In the genomic region with DNA sequence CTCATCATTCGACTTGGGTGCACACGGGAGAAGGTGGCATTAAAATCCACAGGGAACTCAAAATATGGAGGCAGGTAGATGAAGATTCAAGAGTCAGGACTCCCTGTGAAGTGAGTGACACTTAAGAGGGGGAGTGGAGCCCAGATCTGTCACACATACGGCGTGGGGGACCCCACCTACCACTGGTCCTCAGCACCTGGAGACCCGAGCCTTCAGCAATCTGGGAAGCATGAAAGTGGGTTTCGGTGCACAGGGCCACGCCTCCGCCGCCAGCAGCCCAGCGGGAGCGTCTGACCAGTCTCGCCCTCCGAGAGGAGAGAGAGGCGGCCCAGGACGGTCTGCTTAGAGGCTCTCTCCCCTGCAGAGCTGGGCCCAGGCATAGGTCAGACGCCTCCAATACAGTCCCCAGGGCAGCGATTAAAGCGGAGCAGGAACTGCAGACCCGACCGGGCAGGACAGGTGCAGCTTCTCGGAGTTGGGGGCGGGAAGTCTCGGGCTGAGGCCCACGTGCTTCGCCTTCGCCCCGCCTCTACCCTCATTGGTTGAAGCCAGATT, we compare ENCODE assay signal across 8 cellular contexts. TPM values are rescaled to one million over a fixed set of nuclear protein-coding genes. Genes with fewer than 3 reads are reported as not detected.
DNase-seq lines count a peak whose midpoint lies in the region; ATAC-seq, FAIRE-seq and TF ChIP-seq lines count a peak whose summit lies in the region.

No MANE protein-coding gene starts in this region.

- TF ChIP-seq POLR2A in right lobe of liver (IDR thresholded peaks at IDR 0.05) (peak; percentile 5), transverse colon (IDR thresholded peaks at IDR 0.05) (no peak)

- peak overlapping the region; percentile 70 to 75 for H3K4me3 Mint-ChIP-seq in activated T-cell treated with anti-CD3 and anti-CD28 coated beads, Interleukin-2, amount 50 U/mL, for 72 hours
- peak overlapping the region; percentile 81 for H3K4me3 Mint-ChIP-seq in astrocyte (ENCODE audit: unreplicated experiment)

- H3K9ac ChIP-seq in astrocyte (ENCODE audit: low read length) = no peak overlapping the region

- H3K27ac ChIP-seq in astrocyte (ENCODE audit: low read depth, low read length) (no peak overlapping the region), right lobe of liver (no peak overlapping the region), transverse colon (peak overlapping the region; percentile 60 to 80 (median 70))

- H3K36me3 ChIP-seq in astrocyte (ENCODE audit: insufficient read depth, low read length) (no peaks in the 10 kb centered on the region), right lobe of liver (peaks cover 0 to 5% (median 0%) of the 10 kb centered on the region in 4 donors), transverse colon (no peaks in the 10 kb centered on the region)

- WGBS in right lobe of liver (ENCODE audit: insufficient coverage, low coverage, low lambda C conversion rate, missing lambda C conversion rate) = 12% methylated on average over 14 of the region's 27 CpGs
- 18% methylated on average over 13 of the region's 27 CpGs; no CpG with 5 or more reads in 1 of the 2 donors for WGBS in transverse colon (ENCODE audit: low coverage in 1 of 2), 2 donors

- TF ChIP-seq CTCF in astrocyte (IDR thresholded peaks at IDR 0.05; ENCODE audit: insufficient read depth, low read depth, low read length) (no peak), right lobe of liver (IDR thresholded peaks at IDR 0.05) (no peak), transverse colon (IDR thresholded peaks at IDR 0.05) (no peak)

- intact Hi-C loops in right lobe of liver (cut with DNase I) = no loop called here
- intact Hi-C loops in transverse colon (cut with DNase I; ENCODE audit: low total_unique reads) = loop anchor here (2.0 to 10.0 kb wide), 2 partner anchors 56 to 182 kb away; no protein-coding TSS in a partner anchor

- FAIRE-seq in astrocyte (lab: Jason Lieb, UNC) (no peak), RCC 7860 (lab: Jason Lieb, UNC) (no peak)

- no peaks in the 10 kb centered on the region for H3K36me3 Mint-ChIP-seq in activated T-cell treated with anti-CD3 and anti-CD28 coated beads, Interleukin-2, amount 50 U/mL, for 72 hours (ENCODE audit: insufficient read depth in 2 of 2)
- H3K36me3 Mint-ChIP-seq in astrocyte (ENCODE audit: low read depth, unreplicated experiment) = no peaks in the 10 kb centered on the region

- in situ Hi-C loops in transverse colon (cut with MboI; ENCODE audit: low pct_ligation_motif_present in 1 of 4, low pct_unique_long_range_greater_than_20kb in 1 of 4, low sequenced_read_pairs in 3 of 4) = no loop called here

- no peak overlapping the region for H3K27ac Mint-ChIP-seq in activated T-cell treated with anti-CD3 and anti-CD28 coated beads, Interleukin-2, amount 50 U/mL, for 72 hours
- H3K27ac Mint-ChIP-seq in astrocyte (ENCODE audit: unreplicated experiment) = no peak overlapping the region

- no peaks in the 10 kb centered on the region for H3K9me3 ChIP-seq in astrocyte (ENCODE audit: insufficient read depth, low read depth, low read length)
- no peaks in the 10 kb centered on the region for H3K9me3 ChIP-seq in right lobe of liver
- no peaks in the 10 kb centered on the region for H3K9me3 ChIP-seq in transverse colon

- H3K79me2 ChIP-seq in astrocyte (ENCODE audit: insufficient read depth, low read length) = peaks cover 15% of the 10 kb centered on the region

- H3K4me1 Mint-ChIP-seq in activated T-cell treated with anti-CD3 and anti-CD28 coated beads, Interleukin-2, amount 50 U/mL, for 72 hours (ENCODE audit: low read depth) = peaks cover 21% of the 10 kb centered on the region
- peaks cover 5% of the 10 kb centered on the region for H3K4me1 Mint-ChIP-seq in astrocyte (ENCODE audit: low read depth, unreplicated experiment)

- DNase-seq in activated T-cell treated with anti-CD3 and anti-CD28 coated beads, Interleukin-2, amount 50 U/mL, for 72 hours = no peak
- DNase-seq in activated T-cell treated with anti-CD3 and anti-CD28 coated beads for 4 hours (no peak), astrocyte (ENCODE audit: low read depth) (no peak), right lobe of liver (no peak), transverse colon (no peak), SW480 (ENCODE audit: low spot score) (no peak), NCI-H1436 treated with DMSO at 0.1 percent for 48 hours (lab: John Stamatoyannopoulos, UW) (no peak), RCC 7860 (ENCODE audit: low spot score) (no peak)

- H3K27me3 Mint-ChIP-seq in activated T-cell treated with anti-CD3 and anti-CD28 coated beads, Interleukin-2, amount 50 U/mL, for 72 hours (ENCODE audit: low read depth) = peaks cover 77% of the 10 kb centered on the region
- peaks cover 2% of the 10 kb centered on the region for H3K27me3 Mint-ChIP-seq in astrocyte (ENCODE audit: low read depth, unreplicated experiment)

- H3K4me3 ChIP-seq in astrocyte (ENCODE audit: insufficient read depth, low read depth, low read length) (peak overlapping the region; percentile 58), right lobe of liver (peak overlapping the region; percentile 53 to 61 (median 59)), transverse colon (peak overlapping the region; percentile 17 to 98 (median 52))

- H4K20me1 ChIP-seq in astrocyte (ENCODE audit: insufficient read depth, low read length) = peaks cover 16% of the 10 kb centered on the region

- ATAC-seq in activated T-cell treated with anti-CD3 and anti-CD28 coated beads, Interleukin-2, amount 50 U/mL, for 72 hours (replicated peaks in 1 of 2) = no peak
- peak in 1 of 4 donors; percentile 5 for ATAC-seq in right lobe of liver

- H3K27me3 ChIP-seq in astrocyte (ENCODE audit: insufficient read depth, low read length) = peaks cover 27% of the 10 kb centered on the region
- H3K27me3 ChIP-seq in right lobe of liver = no peaks in the 10 kb centered on the region
- H3K27me3 ChIP-seq in transverse colon = no peaks in the 10 kb centered on the region

- H2AFZ ChIP-seq in astrocyte (ENCODE audit: low read depth, low read length) = peak overlapping the region; percentile 78

- H3K4me1 ChIP-seq in astrocyte (ENCODE audit: insufficient read depth, low read length) (peaks cover 10% of the 10 kb centered on the region), right lobe of liver (peaks cover 0 to 13% (median 0%) of the 10 kb centered on the region in 4 donors), transverse colon (peaks cover 7 to 22% (median 12%) of the 10 kb centered on the region in 4 donors)

- H3K4me2 ChIP-seq in astrocyte (ENCODE audit: low read length) = peak overlapping the region; percentile 91

- H3K9me3 Mint-ChIP-seq in activated T-cell treated with anti-CD3 and anti-CD28 coated beads, Interleukin-2, amount 50 U/mL, for 72 hours = no peaks in the 10 kb centered on the region
- no peaks in the 10 kb centered on the region for H3K9me3 Mint-ChIP-seq in astrocyte (ENCODE audit: unreplicated experiment)

- no peak for TF ChIP-seq EP300 in transverse colon (IDR thresholded peaks at IDR 0.05; ENCODE audit: low read depth)

RNA-seq across cellular contexts. Expression of gene SLC2A8, which starts 0.6 kb away (rescaled TPM):
- total RNA-seq in activated T-cell treated with anti-CD3 and anti-CD28 coated beads, Interleukin-2, amount 50 U/mL, for 72 hours = 10 to 100 TPM; 11.4 to 13.8 TPM
- total RNA-seq in astrocyte (16.5 and 18.8 TPM in 2 replicates), right lobe of liver (10 to 100 TPM; 16.2 to 25.0 (median 18.8) TPM), transverse colon (10 to 100 TPM in 3 of 4 donors, 1 to 10 TPM in 1; 9.6 to 95.8 (median 29.4) TPM)

RNA-seq across cellular contexts. Expression of gene ZNF79, which starts 27.9 kb away (rescaled TPM):
- total RNA-seq in activated T-cell treated with anti-CD3 and anti-CD28 coated beads, Interleukin-2, amount 50 U/mL, for 72 hours = 10 to 100 TPM; 10.4 to 16.1 TPM
- total RNA-seq in astrocyte = 10.5 and 11.5 TPM in 2 replicates
- total RNA-seq in right lobe of liver = 1 to 10 TPM; 2.5 to 4.6 (median 3.5) TPM
- 10 to 100 TPM in 3 of 4 donors, 1 to 10 TPM in 1; 9.4 to 12.3 (median 11.3) TPM for total RNA-seq in transverse colon

RNA-seq across cellular contexts. Expression of gene RPL12, which starts 54.9 kb away (rescaled TPM):
- total RNA-seq in activated T-cell treated with anti-CD3 and anti-CD28 coated beads, Interleukin-2, amount 50 U/mL, for 72 hours = 1,000 to 10,000 TPM; 2,503 to 2,755 TPM
- 1,037 and 1,189 TPM in 2 replicates for total RNA-seq in astrocyte
- total RNA-seq in right lobe of liver = 100 to 1,000 TPM; 271 to 907 (median 364) TPM
- total RNA-seq in transverse colon = 1,000 to 10,000 TPM; 1,054 to 2,042 (median 1,540) TPM

RNA-seq across cellular contexts. Expression of gene LRSAM1, which starts 55.0 kb away (rescaled TPM):
- total RNA-seq in activated T-cell treated with anti-CD3 and anti-CD28 coated beads, Interleukin-2, amount 50 U/mL, for 72 hours = 10 to 100 TPM; 30.5 to 33.8 TPM
- total RNA-seq in astrocyte = 18.7 and 22.2 TPM in 2 replicates
- total RNA-seq in right lobe of liver = 10 to 100 TPM in 5 of 6 experiments, 1 to 10 TPM in 1; 9.4 to 13.3 (median 12.1) TPM
- total RNA-seq in transverse colon = 10 to 100 TPM; 16.2 to 39.2 (median 26.2) TPM

Comparison
In these comparisons a context has a peak if more than half of its experiments do, and no peak if none do; other contexts are left out.
1. H3K27ac ChIP-seq: peak in transverse colon (4 of 4); none in astrocyte (single experiment) and right lobe of liver (0 of 3).
2. Peak in every context shown above with its lines, with median percentiles within 50 percentile points of each other: H3K4me3 ChIP-seq.